9 cellular contexts compared by ENCODE assay signal in genomic region chr20:37195018-37195417, GRCh38. TPM values are rescaled to one million over a fixed set of nuclear protein-coding genes. Genes with fewer than 3 reads are reported as not detected.
A peak's percentile ranks its signal among the peaks of the same experiment; 100 is the strongest.
DNase-seq lines count a peak whose midpoint lies in the region; ATAC-seq and TF ChIP-seq lines count a peak whose summit lies in the region.
"Had no signal": no experiment of that assay in that cellular context is flagged by ENCODE, and none has a peak within 500 bp of the region (broad histone marks: within the 10 kb centered on the region; RNA-seq: fewer than 3 reads in every experiment).

No MANE protein-coding gene starts in this region.

- WGBS in endodermal cell (ENCODE audit: insufficient coverage in 1 of 2, insufficient read length in 1 of 2), 2 experiments = 82 to 86% methylated on average over 4 to 8 of the region's 8 CpGs

- H3K27me3 ChIP-seq in endodermal cell (ENCODE audit: control insufficient read depth, insufficient read depth, low read length, poor library complexity, severe bottlenecking) = no peaks in the 10 kb centered on the region
- H3K27me3 ChIP-seq in gastrocnemius medialis = no peaks in the 10 kb centered on the region

- no peak overlapping the region for H3K4me3 Mint-ChIP-seq in activated naive CD4-positive, alpha-beta T cell treated with anti-CD3 and anti-CD28 coated beads for 36 hours
- no peak overlapping the region for H3K4me3 Mint-ChIP-seq in endodermal cell

- intact Hi-C loops in activated naive CD4-positive, alpha-beta T cell treated with anti-CD3 and anti-CD28 coated beads for 36 hours (cut with micrococcal nuclease) = loop anchor here (1.0 to 2.0 kb wide), 3 partner anchors 189 to 339 kb away; partner anchors contain the start of gene BLCAP
- intact Hi-C loops in gastrocnemius medialis (cut with DNase I; ENCODE audit: low total_unique reads) = loop anchor here (1.0 to 5.0 kb wide), 3 partner anchors 92 to 339 kb away; partner anchors contain the start of gene MANBAL

- peak overlapping the region; percentile 4 for H3K9ac ChIP-seq in SK-N-MC (ENCODE audit: insufficient read length)
- H3K9ac ChIP-seq in endodermal cell (ENCODE audit: extremely low read depth, low read length, poor library complexity, severe bottlenecking) = no peak overlapping the region

- peak overlapping the region; percentile 70 for H3K27ac ChIP-seq in SK-N-MC
- peak overlapping the region; percentile 46 for H3K27ac ChIP-seq in endodermal cell (ENCODE audit: low read depth, low read length)
- peak overlapping the region in 3 of 4 donors; percentile 0 to 15 (median 3) for H3K27ac ChIP-seq in gastrocnemius medialis

- H3K36me3 Mint-ChIP-seq in activated naive CD4-positive, alpha-beta T cell treated with anti-CD3 and anti-CD28 coated beads for 36 hours (ENCODE audit: low read depth) = peaks cover 38% of the 10 kb centered on the region
- H3K36me3 Mint-ChIP-seq in endodermal cell (ENCODE audit: low read depth) = peaks cover 59% of the 10 kb centered on the region

- no peaks in the 10 kb centered on the region for H3K9me3 ChIP-seq in SK-N-MC (ENCODE audit: low read depth, low read length)
- no peaks in the 10 kb centered on the region for H3K9me3 ChIP-seq in endodermal cell (ENCODE audit: control insufficient read depth, low read length)
- no peaks in the 10 kb centered on the region for H3K9me3 ChIP-seq in gastrocnemius medialis

- in situ Hi-C loops in gastrocnemius medialis (cut with MboI; ENCODE audit: low sequenced_read_pairs in 4 of 4) = loop anchor here (5.0 to 25.0 kb wide), 7 partner anchors 187 to 792 kb away; no protein-coding TSS in a partner anchor

- no peak for ATAC-seq in gastrocnemius medialis

- peaks cover 58% of the 10 kb centered on the region for H3K36me3 ChIP-seq in SK-N-MC (ENCODE audit: insufficient read depth, low read length)
- peaks cover 66% of the 10 kb centered on the region for H3K36me3 ChIP-seq in endodermal cell (ENCODE audit: control insufficient read depth, insufficient read depth, low read length)
- H3K36me3 ChIP-seq in gastrocnemius medialis = peaks cover 0 to 10% of the 10 kb centered on the region in 2 donors

- H3K4me1 Mint-ChIP-seq in activated naive CD4-positive, alpha-beta T cell treated with anti-CD3 and anti-CD28 coated beads for 36 hours (ENCODE audit: low read depth) = peaks cover 59% of the 10 kb centered on the region
- H3K4me1 Mint-ChIP-seq in endodermal cell = peaks cover 5% of the 10 kb centered on the region

- peak overlapping the region; percentile 72 for H3K27ac Mint-ChIP-seq in activated naive CD4-positive, alpha-beta T cell treated with anti-CD3 and anti-CD28 coated beads for 36 hours
- peak overlapping the region; percentile 78 for H3K27ac Mint-ChIP-seq in endodermal cell

- no peak for TF ChIP-seq CTCF in endodermal cell (conservative IDR thresholded peaks at IDR 0.05)
- TF ChIP-seq CTCF in gastrocnemius medialis (IDR thresholded peaks at IDR 0.05 in 4 of 5, conservative IDR thresholded peaks at IDR 0.05 in 1 of 5) = no peak

- DNase-seq in activated naive CD4-positive, alpha-beta T cell treated with anti-CD3 and anti-CD28 coated beads for 36 hours = no peak
- no peak for DNase-seq in activated naive CD4-positive, alpha-beta T cell treated with anti-CD3 and anti-CD28 coated beads, Interleukin-2, amount 50 U/mL, for 16 hours
- no peak for DNase-seq in SK-N-MC (ENCODE audit: low read depth, low spot score)
- DNase-seq in endodermal cell = peak; percentile 51
- no peak for DNase-seq in gastrocnemius medialis
- no peak for DNase-seq in OCI-M1 (lab: John Stamatoyannopoulos, UW)
- no peak for DNase-seq in middle frontal gyrus (ENCODE audit: extremely low spot score, low spot score)
- DNase-seq in NCI-H1694 (lab: John Stamatoyannopoulos, UW) = no peak
- DNase-seq: NCI-H510A had no signal

- no peak for TF ChIP-seq POLR2A in gastrocnemius medialis (IDR thresholded peaks at IDR 0.05)

- no peaks in the 10 kb centered on the region for H3K9me3 Mint-ChIP-seq in activated naive CD4-positive, alpha-beta T cell treated with anti-CD3 and anti-CD28 coated beads for 36 hours
- H3K9me3 Mint-ChIP-seq in endodermal cell = no peaks in the 10 kb centered on the region

- no peaks in the 10 kb centered on the region for H3K4me1 ChIP-seq in endodermal cell (ENCODE audit: control insufficient read depth, insufficient read depth, low read length)
- H3K4me1 ChIP-seq in gastrocnemius medialis = peaks cover 62 to 69% of the 10 kb centered on the region in 2 donors

- CTCF ChIA-PET in activated naive CD4-positive, alpha-beta T cell treated with anti-CD3 and anti-CD28 coated beads for 36 hours (lab: Charles Lee) = interaction anchor here (0.5 to 8.4 kb wide), 21 partner anchors 9 to 608 kb away, joined by 3 to 45 read pairs (median 4); partner anchors contain the start of genes MROH8 and RPN2

- H3K4me3 ChIP-seq in SK-N-MC = no peak overlapping the region
- no peak overlapping the region for H3K4me3 ChIP-seq in endodermal cell (ENCODE audit: low read length)
- no peak overlapping the region for H3K4me3 ChIP-seq in gastrocnemius medialis

- H3K27me3 Mint-ChIP-seq in activated naive CD4-positive, alpha-beta T cell treated with anti-CD3 and anti-CD28 coated beads for 36 hours (ENCODE audit: low read depth) = no peaks in the 10 kb centered on the region
- no peaks in the 10 kb centered on the region for H3K27me3 Mint-ChIP-seq in endodermal cell (ENCODE audit: insufficient read depth)

RNA-seq across cellular contexts. Expression of gene MROH8, which starts 15.7 kb away (rescaled TPM):
- total RNA-seq in activated naive CD4-positive, alpha-beta T cell treated with anti-CD3 and anti-CD28 coated beads for 36 hours = under 1 TPM; 0.54 to 0.91 TPM
- 1 to 10 TPM; 1.8 to 2.8 TPM for total RNA-seq in endodermal cell
- polyA plus RNA-seq in endodermal cell (2013, experiment 1 of 2) = 4.3 TPM
- polyA plus RNA-seq in endodermal cell (2013, experiment 2 of 2) = 5.7 TPM
- 1 to 10 TPM; 1.4 to 4.4 (median 3.0) TPM for total RNA-seq in gastrocnemius medialis

RNA-seq across cellular contexts. Expression of gene RPN2, which starts 15.9 kb away (rescaled TPM):
- 100 to 1,000 TPM; 102 to 104 TPM for total RNA-seq in activated naive CD4-positive, alpha-beta T cell treated with anti-CD3 and anti-CD28 coated beads for 36 hours
- total RNA-seq in endodermal cell (100 to 1,000 TPM; 230 to 242 TPM), gastrocnemius medialis (100 to 1,000 TPM in 3 of 4 donors, 10 to 100 TPM in 1; 85.7 to 132 (median 127) TPM)
- 247 TPM for polyA plus RNA-seq in endodermal cell (2013, experiment 1 of 2)
- 231 TPM for polyA plus RNA-seq in endodermal cell (2013, experiment 2 of 2)

Comparison
In these comparisons a context has a peak if more than half of its experiments do, and no peak if none do; other contexts are left out.
1. H3K27ac ChIP-seq: peak in every context shown above with its lines; median percentile 70 in SK-N-MC; 46 in endodermal cell; 3 in gastrocnemius medialis.